ENCODE assay signal across 8 cellular contexts in the genomic region with DNA sequence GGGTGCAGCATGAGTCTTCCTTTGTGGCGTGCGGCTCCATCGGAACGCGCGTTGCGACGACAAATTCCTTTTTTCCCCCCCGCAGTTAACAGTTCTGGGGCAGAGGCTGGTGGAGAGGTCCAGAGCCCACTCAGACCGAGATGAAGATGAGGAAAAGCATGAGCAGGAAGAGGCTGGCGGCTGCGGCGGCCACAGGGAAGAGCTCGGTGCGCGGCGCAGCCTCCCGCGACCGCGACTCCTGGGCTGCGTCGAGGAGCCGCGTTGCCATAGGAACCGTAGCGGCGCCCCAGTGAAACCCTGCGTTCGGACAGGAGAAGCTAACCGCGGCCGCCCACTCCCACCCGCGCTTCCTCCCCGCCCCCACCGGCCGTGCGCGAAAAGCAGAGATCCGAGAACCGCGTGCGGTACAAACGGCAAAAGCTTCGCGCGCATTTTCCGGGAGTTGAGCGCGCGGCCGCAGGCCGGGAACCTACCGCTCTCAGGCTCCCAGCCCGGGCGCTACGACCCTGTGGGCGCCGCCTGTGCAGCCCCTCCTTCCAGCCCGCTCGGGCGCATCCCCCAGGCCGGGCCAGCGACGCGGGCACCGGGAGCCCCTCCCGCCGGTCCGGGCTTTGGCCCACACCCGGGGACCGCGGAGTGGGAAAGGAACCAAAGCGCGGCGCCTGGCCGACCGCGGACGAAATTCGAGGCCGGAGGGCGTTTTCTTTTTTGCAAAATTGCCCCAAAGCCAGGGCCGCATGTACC.
DNase-seq lines count a peak whose midpoint lies in the region; ATAC-seq and TF ChIP-seq lines count a peak whose summit lies in the region.

No MANE protein-coding gene starts in this region.

- peak; percentile 10 for DNase-seq in EL
- DNase-seq in RPMI7951 (ENCODE audit: low read depth), result peak; percentile 18
- peak; percentile 26 for DNase-seq in natural killer cell
- no peak for DNase-seq in type B pancreatic cell (ENCODE audit: extremely low spot score, unreplicated experiment)
- no peak for DNase-seq in NCI-H1694 (lab: John Stamatoyannopoulos, UW)
- no peak for DNase-seq in LoVo (ENCODE audit: low spot score)
- DNase-seq in NK-92 treated with Interleukin-12 subunit alpha and Interleukin-12 subunit beta, amount 100 ng/mL, for 24 hours (lab: John Stamatoyannopoulos, UW), result no peak

- no peaks in the 10 kb centered on the region for H3K9me3 Mint-ChIP-seq in natural killer cell
- H3K9me3 Mint-ChIP-seq in type B pancreatic cell, result no peaks in the 10 kb centered on the region

- 0 to 1% methylated on average over 85 of the region's 85 CpGs for WGBS in ectodermal cell, 2 experiments

- H3K27ac Mint-ChIP-seq in natural killer cell (peak overlapping the region; percentile 38 to 58), type B pancreatic cell (peak overlapping the region; percentile 50)

- H3K4me3 Mint-ChIP-seq in natural killer cell, result peak overlapping the region; percentile 92
- peak overlapping the region; percentile 93 for H3K4me3 Mint-ChIP-seq in type B pancreatic cell

- peaks cover 17% of the 10 kb centered on the region for H3K4me1 ChIP-seq in ectodermal cell (ENCODE audit: control insufficient read depth, insufficient read depth, low read length)

- intact Hi-C loops in natural killer cell (cut with micrococcal nuclease), result loop anchor here (10.0 kb wide), 1 partner anchor 131 kb away; the partner anchor contains the start of gene SPAG6

- H3K36me3 ChIP-seq in ectodermal cell (ENCODE audit: control insufficient read depth, insufficient read depth, low read length), result no peaks in the 10 kb centered on the region

- H3K9me3 ChIP-seq in ectodermal cell (ENCODE audit: control insufficient read depth, low read length), result no peaks in the 10 kb centered on the region

- H3K27me3 Mint-ChIP-seq in natural killer cell (ENCODE audit: low read depth in 2 of 2) (peaks cover 70 to 75% of the 10 kb centered on the region in 2 donors), type B pancreatic cell (peaks cover 83% of the 10 kb centered on the region)

- H3K4me1 Mint-ChIP-seq in natural killer cell (peaks cover 26 to 43% of the 10 kb centered on the region in 2 donors), type B pancreatic cell (ENCODE audit: unreplicated experiment) (peaks cover 18% of the 10 kb centered on the region)

- H3K36me3 Mint-ChIP-seq in natural killer cell, result no peaks in the 10 kb centered on the region
- H3K36me3 Mint-ChIP-seq in type B pancreatic cell, result no peaks in the 10 kb centered on the region

- TF ChIP-seq CTCF in natural killer cell (IDR thresholded peaks at IDR 0.05), result no peak
- no peak for TF ChIP-seq CTCF in type B pancreatic cell (conservative IDR thresholded peaks at IDR 0.05)

- peak overlapping the region; percentile 41 for H3K4me3 ChIP-seq in ectodermal cell (ENCODE audit: insufficient read depth, low read depth, low read length)

- H3K27me3 ChIP-seq in ectodermal cell (ENCODE audit: control insufficient read depth, insufficient read depth, low read length, poor library complexity, severe bottlenecking), result peaks cover 93% of the 10 kb centered on the region

- peak in 2 of 3 donors; percentile 30 to 50 for ATAC-seq in natural killer cell

- H3K27ac ChIP-seq in ectodermal cell (ENCODE audit: insufficient read depth, low read depth, low read length, poor library complexity, severe bottlenecking), result no peak overlapping the region

Comparison
In these comparisons a context has a peak if more than half of its experiments do, and no peak if none do; other contexts are left out.
1. DNase-seq: peak in EL (single experiment), RPMI7951 (single experiment) and natural killer cell (single experiment); none in type B pancreatic cell (single experiment), NCI-H1694 (single experiment), LoVo (single experiment) and NK-92 treated with Interleukin-12 subunit alpha and Interleukin-12 subunit beta, amount 100 ng/mL, for 24 hours (single experiment).